19 cellular contexts compared by ENCODE assay signal in genomic region chrX:41474726-41475100, GRCh38. TPM values are rescaled to one million over a fixed set of nuclear protein-coding genes. Genes with fewer than 3 reads are reported as not detected.
DNase-seq lines count a peak whose midpoint lies in the region; ATAC-seq, FAIRE-seq and TF ChIP-seq lines count a peak whose summit lies in the region.
"Had no signal": no experiment of that assay in that cellular context is flagged by ENCODE, and none has a peak within 500 bp of the region (broad histone marks: within the 10 kb centered on the region; RNA-seq: fewer than 3 reads in every experiment).

No MANE protein-coding gene starts in this region.

- CTCF ChIA-PET in HepG2 (lab: Yijun Ruan, JAX; ENCODE audit: low intra/inter-chr PET ratio, low total read pairs): no interaction called here

- peak overlapping the region; percentile 19 for H2AK5ac ChIP-seq in trophoblast cell (ENCODE audit: low read length)

- peaks cover 31% of the 10 kb centered on the region for H3K9me3 Mint-ChIP-seq in endodermal cell
- H3K9me3 Mint-ChIP-seq in effector memory CD8-positive, alpha-beta T cell: no peaks in the 10 kb centered on the region

- H3K9ac ChIP-seq in HUES6 (ENCODE audit: low read length): peak overlapping the region; percentile 76
- H3K9ac ChIP-seq in endodermal cell (ENCODE audit: extremely low read depth, low read length, poor library complexity, severe bottlenecking): peak overlapping the region; percentile 39
- no peak overlapping the region for H3K9ac ChIP-seq in HepG2 (ENCODE audit: insufficient read depth, low read depth, low read length)
- no peak overlapping the region for H3K9ac ChIP-seq in trophoblast cell (ENCODE audit: low read length)

- peak; percentile 23; the same call in 1 of the 3 replicates for ATAC-seq in HepG2
- no peak for ATAC-seq in effector memory CD8-positive, alpha-beta T cell (replicated peaks)
- ATAC-seq: K562 had no signal

- H3K4me2 ChIP-seq in HepG2 (ENCODE audit: low read depth, low read length) (no peak overlapping the region), trophoblast cell (ENCODE audit: low read length) (no peak overlapping the region)

- BruUV-seq in HepG2 (replicated peaks; lab: Mats Ljungman, UMichigan): no TSS peak

- peak overlapping the region; percentile 38 for H2BK5ac ChIP-seq in trophoblast cell (ENCODE audit: low read depth, low read length, poor library complexity)

- peaks cover 1% of the 10 kb centered on the region for H3K36me3 Mint-ChIP-seq in endodermal cell (ENCODE audit: low read depth)
- H3K36me3 Mint-ChIP-seq in effector memory CD8-positive, alpha-beta T cell (ENCODE audit: insufficient read depth): no peaks in the 10 kb centered on the region
- H3K36me3 Mint-ChIP-seq: CD14-positive monocyte had no signal

- no peaks in the 10 kb centered on the region for H3K27me3 ChIP-seq in HUES6 (ENCODE audit: control insufficient read depth, insufficient read depth, low read length)
- H3K27me3 ChIP-seq in endodermal cell (ENCODE audit: control insufficient read depth, insufficient read depth, low read length, poor library complexity, severe bottlenecking): no peaks in the 10 kb centered on the region
- H3K27me3 ChIP-seq in HepG2 (ENCODE audit: control insufficient read depth in 1 of 2, insufficient read depth in 2 of 2, low read length in 2 of 2): no peaks in the 10 kb centered on the region
- H3K27me3 ChIP-seq in trophoblast cell (ENCODE audit: insufficient read depth, low read length): no peaks in the 10 kb centered on the region

- H3K23ac ChIP-seq in trophoblast cell (ENCODE audit: low read length): no peak overlapping the region

- H4K91ac ChIP-seq in trophoblast cell (ENCODE audit: low read depth, low read length): peak overlapping the region; percentile 91

- H3K27ac ChIP-seq in HUES6 (ENCODE audit: low read depth, low read length): peak overlapping the region; percentile 68
- H3K27ac ChIP-seq in endodermal cell (ENCODE audit: low read depth, low read length): peak overlapping the region; percentile 98
- H3K27ac ChIP-seq in HepG2 (ENCODE audit: extremely low read length, insufficient read depth, low read length): no peak overlapping the region
- H3K27ac ChIP-seq in trophoblast cell (ENCODE audit: low read depth, low read length): peak overlapping the region; percentile 43

- peaks cover 14% of the 10 kb centered on the region for H3K79me1 ChIP-seq in trophoblast cell (ENCODE audit: low read length)

- FAIRE-seq in HepG2 (lab: Jason Lieb, UNC): no peak
- FAIRE-seq: K562 had no signal

- WGBS in endodermal cell (ENCODE audit: insufficient coverage in 1 of 2, insufficient read length in 1 of 2), 2 experiments: 78% methylated on average over 15 of the region's 16 CpGs; no CpG with 5 or more reads in 1 of the 2 experiments
- 67% methylated on average over 5 of the region's 16 CpGs for WGBS in HepG2 (ENCODE audit: low lambda C conversion rate)
- no CpG with 5 or more reads among the region's 16 CpGs for WGBS in trophoblast cell (ENCODE audit: extremely low coverage, insufficient coverage, insufficient read length)

- H3K4me1 ChIP-seq in HUES6 (ENCODE audit: control insufficient read depth, insufficient read depth, low read length) (peaks cover 28% of the 10 kb centered on the region), endodermal cell (ENCODE audit: control insufficient read depth, insufficient read depth, low read length) (no peaks in the 10 kb centered on the region), HepG2 (ENCODE audit: insufficient read depth, low read length) (peaks cover 41% of the 10 kb centered on the region), trophoblast cell (ENCODE audit: control insufficient read depth in 1 of 2, insufficient read depth in 2 of 2, low read length in 2 of 2) (peaks cover 15 to 24% of the 10 kb centered on the region in 2 experiments)

- H4K8ac ChIP-seq in trophoblast cell (ENCODE audit: low read depth, low read length): peak overlapping the region; percentile 78

- peak overlapping the region; percentile 46 for H3K4me3 Mint-ChIP-seq in endodermal cell
- H3K4me3 Mint-ChIP-seq in effector memory CD8-positive, alpha-beta T cell: no peak overlapping the region
- H3K4me3 Mint-ChIP-seq: CD14-positive monocyte had no signal

- no peak for TF ChIP-seq RAD21 in HepG2 (CRISPR knock-in tag; IDR thresholded peaks at IDR 0.05)

- H3K79me2 ChIP-seq in HepG2 (ENCODE audit: insufficient read depth, low read length) (no peaks in the 10 kb centered on the region), trophoblast cell (ENCODE audit: control insufficient read depth, insufficient read depth, low read length, poor library complexity) (no peaks in the 10 kb centered on the region)

- H3K27ac Mint-ChIP-seq in endodermal cell: peak overlapping the region; percentile 98
- H3K27ac Mint-ChIP-seq in effector memory CD8-positive, alpha-beta T cell: peak overlapping the region in 1 of 2 donors; percentile 83
- H3K27ac Mint-ChIP-seq: CD14-positive monocyte had no signal

- in situ Hi-C loops in HepG2 (cut with HindIII; ENCODE audit: extremely low pct_ligation_motif_present, low pct_unique_long_range_greater_than_20kb): no loop called here

- H3K4me3 ChIP-seq in HUES6 (ENCODE audit: low read depth, low read length) (0 out of 2 replicates have a peak overlapping the region, but pooled peaks have one; percentile 10), endodermal cell (ENCODE audit: low read length) (no peak overlapping the region), HepG2 (replicated peaks in 1 of 3; ENCODE audit: insufficient read depth in 1 of 3, low read depth in 2 of 3, low read length in 3 of 3) (no peak overlapping the region), trophoblast cell (ENCODE audit: low read depth, low read length) (no peak overlapping the region)
- H3K4me3 ChIP-seq: K562 had no signal

- H3K4ac ChIP-seq in trophoblast cell (ENCODE audit: low read depth, low read length): peak overlapping the region; percentile 19

- H2BK120ac ChIP-seq in trophoblast cell (ENCODE audit: insufficient read depth, low read length, poor library complexity): peak overlapping the region; percentile 58

- H4K12ac ChIP-seq in trophoblast cell (ENCODE audit: low read depth, low read length): peak overlapping the region; percentile 6

- H3K4me1 Mint-ChIP-seq in endodermal cell: peaks cover 3% of the 10 kb centered on the region
- H3K4me1 Mint-ChIP-seq in effector memory CD8-positive, alpha-beta T cell (ENCODE audit: low read depth in 2 of 2): no peaks in the 10 kb centered on the region

- H3K36me3 ChIP-seq in HUES6 (ENCODE audit: control insufficient read depth, insufficient read depth, low read length) (no peaks in the 10 kb centered on the region), endodermal cell (ENCODE audit: control insufficient read depth, insufficient read depth, low read length) (no peaks in the 10 kb centered on the region), HepG2 (replicated peaks in 1 of 2; ENCODE audit: control insufficient read depth in 1 of 2, insufficient read depth in 2 of 2, low read length in 2 of 2) (no peaks in the 10 kb centered on the region), trophoblast cell (ENCODE audit: control insufficient read depth in 1 of 2, insufficient read depth in 2 of 2, low read length in 2 of 2) (peaks cover 0 to 1% of the 10 kb centered on the region in 2 experiments)

- no peaks in the 10 kb centered on the region for H4K20me1 ChIP-seq in HepG2 (ENCODE audit: insufficient read depth, low read length)

- peak overlapping the region; percentile 55 for H3K14ac ChIP-seq in trophoblast cell (ENCODE audit: low read length)

- no peak for DNase-seq in endodermal cell
- no peak for DNase-seq in HepG2 (ENCODE audit: low spot score)
- DNase-seq in trophoblast cell: no peak
- DNase-seq in effector memory CD8-positive, alpha-beta T cell: no peak
- no peak for DNase-seq in Kasumi-1 (lab: John Stamatoyannopoulos, UW)
- DNase-seq in 8988T: no peak
- no peak for DNase-seq in SKM-1 (lab: John Stamatoyannopoulos, UW; ENCODE audit: unreplicated experiment)
- DNase-seq: ACHN, AML-193, DMS53, MV-4-11, NCI-H1417, NCI-H187 treated with DMSO at 0.1 percent for 48 hours, NCI-H345, RPMI8226, SIG-M5 had no signal

- no peak overlapping the region for H2AFZ ChIP-seq in HepG2 (ENCODE audit: low read length)
- H2AFZ ChIP-seq in trophoblast cell (ENCODE audit: insufficient read depth, low read length, poor library complexity): peak overlapping the region; percentile 45

- H3K9me3 ChIP-seq in HUES6 (ENCODE audit: control insufficient read depth, insufficient read depth, low read depth, low read length) (peaks cover 10% of the 10 kb centered on the region; the same call in 1 of the 2 replicates), endodermal cell (ENCODE audit: control insufficient read depth, low read length) (no peaks in the 10 kb centered on the region), HepG2 (ENCODE audit: low read length) (no peaks in the 10 kb centered on the region), trophoblast cell (ENCODE audit: insufficient read depth, low read depth, low read length) (peaks cover 5% of the 10 kb centered on the region)

- no peaks in the 10 kb centered on the region for H3K27me3 Mint-ChIP-seq in endodermal cell (ENCODE audit: insufficient read depth)
- no peaks in the 10 kb centered on the region for H3K27me3 Mint-ChIP-seq in effector memory CD8-positive, alpha-beta T cell

- intact Hi-C loops in HepG2 (cut with micrococcal nuclease; ENCODE audit: unreplicated experiment): loop anchor here (5.0 kb wide), 1 partner anchor 197 kb away; no protein-coding TSS in a partner anchor

- POLR2A ChIA-PET in HepG2 (lab: Yijun Ruan, JAX): no interaction called here

- TF ChIP-seq CTCF in endodermal cell (conservative IDR thresholded peaks at IDR 0.05) (no peak), HepG2 (CRISPR knock-in tag; IDR thresholded peaks at IDR 0.05) (no peak)

- no peak for TF ChIP-seq POLR2A in HepG2 (IDR thresholded peaks at IDR 0.05; ENCODE audit: insufficient read depth in 1 of 2, low read depth in 2 of 2, low read length in 2 of 2)

- TF ChIP-seq EP300 in HepG2 (IDR thresholded peaks at IDR 0.05; ENCODE audit: low read depth in 2 of 2, low read length in 2 of 2) (no peak), HepG2 (CRISPR knock-in tag; IDR thresholded peaks at IDR 0.05; ENCODE audit: borderline replicate concordance) (no peak)

- peak overlapping the region; percentile 56 for H3K18ac ChIP-seq in trophoblast cell (ENCODE audit: low read length)

- peak overlapping the region; percentile 61 for H2BK12ac ChIP-seq in trophoblast cell (ENCODE audit: low read length)

RNA-seq across cellular contexts. Expression of gene NYX, which starts 27.6 kb away (rescaled TPM):
- total RNA-seq in endodermal cell (not detected), HepG2 (2016; rRNA removed; fragmentation: Illumina TruSeq; extraction: Trizol) (not detected in 2 replicates)
- polyA plus RNA-seq in endodermal cell (2013, experiment 1 of 2): not detected
- not detected for polyA plus RNA-seq in endodermal cell (2013, experiment 2 of 2)
- total RNA-seq in HepG2 (2016; cell fraction: cytosol; rRNA removed; fragmentation: Illumina TruSeq; extraction: Trizol; ENCODE audit: low read depth): not detected in 2 replicates
- not detected in 2 replicates for total RNA-seq in HepG2 (2016; cell fraction: insoluble cytoplasmic fraction; rRNA removed; fragmentation: Illumina TruSeq; extraction: Trizol)
- not detected in 2 replicates for total RNA-seq in HepG2 (2016; cell fraction: membrane; rRNA removed; fragmentation: Illumina TruSeq; extraction: Trizol)
- total RNA-seq in HepG2 (2016; cell fraction: nucleus; rRNA removed; fragmentation: Illumina TruSeq; extraction: Trizol): not detected in 2 replicates
- not detected in 2 replicates for polyA plus RNA-seq in HepG2 (2011; rRNA removed)
- polyA plus RNA-seq in HepG2 (2011; cell fraction: cytosol; rRNA removed): not detected in 2 replicates
- polyA plus RNA-seq in HepG2 (2011; cell fraction: nucleus; rRNA removed): not detected in 2 replicates
- polyA plus RNA-seq in HepG2 (2012): not detected in 2 replicates
- not detected in 2 replicates for polyA plus RNA-seq in HepG2 (2016; cell fraction: cytosol; fragmentation: Illumina TruSeq; extraction: Trizol; ENCODE audit: low read depth)
- not detected in 2 replicates for polyA plus RNA-seq in HepG2 (2016; cell fraction: insoluble cytoplasmic fraction; fragmentation: Illumina TruSeq; extraction: Trizol; ENCODE audit: low read depth)
- not detected in 2 replicates for polyA plus RNA-seq in HepG2 (2016; cell fraction: membrane; fragmentation: Illumina TruSeq; extraction: Trizol; ENCODE audit: low read depth)
- not detected in 2 replicates for polyA plus RNA-seq in HepG2 (2016; cell fraction: nucleus; fragmentation: Illumina TruSeq; extraction: Trizol; ENCODE audit: insufficient read depth, low read depth)
- polyA minus RNA-seq in HepG2 (2011; rRNA and poly(A)+ RNA removed; ENCODE audit: low replicate concordance): 0.10 TPM in 1 of 2 replicates, not detected in the other
- not detected in 2 replicates for polyA minus RNA-seq in HepG2 (2011; cell fraction: cytosol; rRNA and poly(A)+ RNA removed)
- polyA minus RNA-seq in HepG2 (2011; cell fraction: nucleus; rRNA and poly(A)+ RNA removed): not detected in 2 replicates
- 0.04 TPM in 1 of 2 replicates, not detected in the other for polyA plus RNA-seq in trophoblast cell (2013)
- total RNA-seq: K562 had no signal
- polyA plus RNA-seq: CD14-positive monocyte, K562 had no signal

Comparison
In these comparisons a context has a peak if more than half of its experiments do, and no peak if none do; other contexts are left out.
1. H3K9ac ChIP-seq: peak in HUES6 (single experiment) and endodermal cell (single experiment); none in HepG2 (single experiment) and trophoblast cell (single experiment).